In genomic region chr6:95742895-95743294, GRCh38 we compare ENCODE assay signal across 9 cellular contexts.
"Had no signal": no experiment of that assay in that cellular context is flagged by ENCODE, and none has a peak within 500 bp of the region (broad histone marks: within the 10 kb centered on the region; RNA-seq: fewer than 3 reads in every experiment).

No MANE protein-coding gene starts in this region.

- H3K4me1 ChIP-seq: HAP-1 had no signal

- H3K36me3 ChIP-seq: HAP-1 had no signal

- H3K27ac ChIP-seq: GM23248, HL-60 had no signal

- H3K9ac ChIP-seq: GM23248 had no signal

- ATAC-seq: HCT116, HepG2 had no signal

- FAIRE-seq: HepG2 had no signal

- DNase-seq: GM23248, GOT3, H7, HFFc6, KBM-7 had no signal

- H3K4me3 ChIP-seq: GM23248, HAP-1 had no signal
